ENCODE assay signal across 6 cellular contexts in the genomic region with DNA sequence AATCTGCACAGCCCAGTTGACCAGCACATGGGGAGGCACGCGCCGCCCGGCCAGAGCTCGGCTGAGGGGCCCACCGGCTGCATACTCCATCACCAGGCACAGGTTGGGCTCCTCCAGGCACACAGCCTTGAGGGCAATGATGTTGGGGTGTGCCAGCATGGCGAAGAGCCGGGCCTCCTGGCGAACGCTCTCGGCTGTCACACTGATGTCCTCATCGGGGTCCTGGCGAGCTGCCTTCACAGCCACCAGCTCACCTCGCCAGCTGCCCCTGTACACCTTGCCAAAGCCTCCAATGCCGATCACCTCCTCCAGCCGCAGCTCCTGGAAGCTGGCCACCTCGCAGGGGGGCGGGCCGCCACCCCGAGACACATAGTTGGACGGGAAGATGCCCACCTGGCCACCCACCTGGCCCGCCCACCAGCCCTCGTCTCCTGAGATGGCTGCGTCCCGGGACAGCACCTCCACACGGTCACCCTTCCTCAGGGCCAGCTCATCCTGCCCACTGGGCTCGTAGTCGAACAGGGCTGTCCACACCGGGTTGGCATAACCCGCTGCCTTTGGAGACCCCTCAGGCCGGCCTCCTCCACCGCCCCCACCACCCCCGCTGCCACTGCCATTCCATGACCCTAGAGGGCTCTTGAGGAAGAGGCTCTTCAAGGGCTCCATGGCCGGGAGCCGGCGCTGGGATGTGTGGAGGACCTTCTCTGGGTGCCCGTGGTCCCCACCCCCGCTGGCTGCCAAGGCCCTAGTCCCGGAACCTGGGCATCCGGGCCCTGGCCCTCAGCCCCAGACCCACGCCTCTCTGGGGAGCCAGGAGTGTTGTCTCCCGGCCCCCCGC. TPM values are rescaled to one million over a fixed set of nuclear protein-coding genes. Genes with fewer than 3 reads are reported as not detected.
DNase-seq lines count a peak whose midpoint lies in the region; ATAC-seq and TF ChIP-seq lines count a peak whose summit lies in the region.

No MANE protein-coding gene starts in this region.

- no peak for ATAC-seq in GM18861 (IDR thresholded peaks at IDR 0.05; ENCODE audit: unreplicated experiment)

- POLR2A ChIA-PET in MCF 10A (lab: Yijun Ruan, JAX) = interaction anchor here (1.0 to 6.9 kb wide), 16 partner anchors 8 to 245 kb away, joined by 3 to 103 read pairs (median 4); a partner anchor contains a TSS

- no peak for TF ChIP-seq CTCF in MCF 10A (IDR thresholded peaks at IDR 0.05; ENCODE audit: unreplicated experiment)
- no peak for TF ChIP-seq CTCF in nephron progenitor cell (IDR thresholded peaks at IDR 0.05)

- no peaks in the 10 kb centered on the region for H3K9me3 Mint-ChIP-seq in MCF 10A (ENCODE audit: unreplicated experiment)
- no peaks in the 10 kb centered on the region for H3K9me3 Mint-ChIP-seq in nephron progenitor cell

- H3K36me3 Mint-ChIP-seq in MCF 10A (ENCODE audit: insufficient read depth, unreplicated experiment) (peaks cover 19% of the 10 kb centered on the region), nephron progenitor cell (ENCODE audit: low read depth) (peaks cover 26% of the 10 kb centered on the region)

- H3K4me1 Mint-ChIP-seq in MCF 10A (ENCODE audit: insufficient read depth, unreplicated experiment) (peaks cover 39% of the 10 kb centered on the region), nephron progenitor cell (peaks cover 51% of the 10 kb centered on the region)

- H3K27ac Mint-ChIP-seq in MCF 10A (ENCODE audit: low read depth, unreplicated experiment) (peak overlapping the region; percentile 96), nephron progenitor cell (no peak overlapping the region)

- no peaks in the 10 kb centered on the region for H3K27me3 Mint-ChIP-seq in MCF 10A (ENCODE audit: insufficient read depth, unreplicated experiment)
- H3K27me3 Mint-ChIP-seq in nephron progenitor cell (ENCODE audit: low read depth, poor library complexity) = peaks cover 9% of the 10 kb centered on the region

- peak; percentile 22 for DNase-seq in KG1 (lab: John Stamatoyannopoulos, UW)
- no peak for DNase-seq in MCF 10A (ENCODE audit: unreplicated experiment)
- DNase-seq in nephron progenitor cell = no peak
- DNase-seq in NCI-H2107 treated with DMSO at 0.1 percent for 48 hours (lab: John Stamatoyannopoulos, UW; ENCODE audit: unreplicated experiment) = no peak
- DNase-seq in 8988T = no peak

- CTCF ChIA-PET in MCF 10A (lab: Yijun Ruan, JAX) = interaction anchor here (0.9 to 1.5 kb wide), 4 partner anchors 20 to 167 kb away, joined by 4 to 9 read pairs (median 6); no protein-coding TSS in a partner anchor

- H3K4me3 Mint-ChIP-seq in MCF 10A (ENCODE audit: unreplicated experiment) (peak overlapping the region; percentile 91), nephron progenitor cell (peak overlapping the region; percentile 82)

- no TSS peak for BruUV-seq in MCF 10A (replicated peaks; lab: Mats Ljungman, UMichigan)

- intact Hi-C loops in MCF 10A (cut with micrococcal nuclease) = no loop called here

RNA-seq across cellular contexts. Expression of a gene that starts 0.7 kb away (rescaled TPM):
- 35.2 and 39.7 TPM in 2 replicates for total RNA-seq in MCF 10A (2022)

RNA-seq across cellular contexts. Expression of a gene that starts 2.3 kb away (rescaled TPM):
- 40.9 and 45.8 TPM in 2 replicates for total RNA-seq in MCF 10A (2022)

RNA-seq across cellular contexts. Expression of a gene that starts 17.7 kb away (rescaled TPM):
- total RNA-seq in MCF 10A (2022) = 0.25 TPM in 1 of 2 replicates, not detected in the other

RNA-seq across cellular contexts. Expression of a gene that starts 24.6 kb away (rescaled TPM):
- total RNA-seq in MCF 10A (2022) = 4.9 TPM in 2 replicates

RNA-seq across cellular contexts. Expression of a gene that starts 37.5 kb away (rescaled TPM):
- total RNA-seq in MCF 10A (2022) = 31.3 and 40.6 TPM in 2 replicates
